In genomic region chr3:179558742-179559364, GRCh38 we compare ENCODE assay signal across 8 cellular contexts. TPM values are rescaled to one million over a fixed set of nuclear protein-coding genes. Genes with fewer than 3 reads are reported as not detected.
DNase-seq lines count a peak whose midpoint lies in the region; ATAC-seq and TF ChIP-seq lines count a peak whose summit lies in the region.

No MANE protein-coding gene starts in this region.

- no peaks in the 10 kb centered on the region for H3K9me2 ChIP-seq in Karpas-422 (replicated peaks; ENCODE audit: insufficient read depth, low read length)

- WGBS in sigmoid colon, 2 donors, result 3 to 6% methylated on average over 3 of the region's 3 CpGs

- H3K4me1 ChIP-seq in Karpas-422 (ENCODE audit: low read length), result peaks cover 11% of the 10 kb centered on the region
- H3K4me1 ChIP-seq in right atrium auricular region, result peaks cover 0 to 8% of the 10 kb centered on the region in 2 donors
- peaks cover 0 to 10% (median 5%) of the 10 kb centered on the region in 4 donors for H3K4me1 ChIP-seq in sigmoid colon

- no peak for TF ChIP-seq POLR2A in sigmoid colon (IDR thresholded peaks at IDR 0.05)

- TF ChIP-seq CTCF in right atrium auricular region (IDR thresholded peaks at IDR 0.05) (peak; percentile 75 to 92), sigmoid colon (IDR thresholded peaks at IDR 0.05) (peak; percentile 57 to 78 (median 62))

- no peaks in the 10 kb centered on the region; the same call in 1 of the 2 replicates for H4K20me1 ChIP-seq in Karpas-422 (ENCODE audit: insufficient read depth, low read depth, low read length)

- no peak overlapping the region for H3K4me3 ChIP-seq in Karpas-422 (ENCODE audit: low read length)
- no peak overlapping the region for H3K4me3 ChIP-seq in right atrium auricular region
- no peak overlapping the region for H3K4me3 ChIP-seq in sigmoid colon

- H3K4me2 ChIP-seq in Karpas-422 (ENCODE audit: low read depth, low read length, poor library complexity, severe bottlenecking), result no peak overlapping the region

- H3K36me3 ChIP-seq in Karpas-422 (ENCODE audit: insufficient read depth, low read length), result no peaks in the 10 kb centered on the region
- H3K36me3 ChIP-seq in right atrium auricular region, result no peaks in the 10 kb centered on the region
- H3K36me3 ChIP-seq in sigmoid colon, result no peaks in the 10 kb centered on the region

- H3K27me3 ChIP-seq in Karpas-422 (ENCODE audit: low read length), result no peaks in the 10 kb centered on the region
- no peaks in the 10 kb centered on the region for H3K27me3 ChIP-seq in right atrium auricular region
- H3K27me3 ChIP-seq in sigmoid colon, result no peaks in the 10 kb centered on the region

- peak; percentile 68 for DNase-seq in Daoy (ENCODE audit: low read depth)
- DNase-seq in Karpas-422, result peak; percentile 85
- DNase-seq in RKO (ENCODE audit: low spot score), result peak; percentile 80
- DNase-seq in amniotic epithelial cell (ENCODE audit: low read depth), result peak; percentile 85
- DNase-seq in right atrium auricular region (ENCODE audit: low spot score), result peak; percentile 80
- DNase-seq in sigmoid colon, result peak; percentile 80
- no peak for DNase-seq in NCI-H1048 (lab: John Stamatoyannopoulos, UW)

- no peak for ATAC-seq in HG03097 (IDR thresholded peaks at IDR 0.05; ENCODE audit: low FRiP score, unreplicated experiment)

- TF ChIP-seq EP300 in sigmoid colon (IDR thresholded peaks at IDR 0.05), result no peak

- H2AFZ ChIP-seq in Karpas-422 (ENCODE audit: low read length), result no peak overlapping the region

- no peak overlapping the region for H3K9ac ChIP-seq in Karpas-422 (ENCODE audit: low read length)

- peaks cover 4% of the 10 kb centered on the region for H3K79me2 ChIP-seq in Karpas-422 (ENCODE audit: low read length)

- intact Hi-C loops in sigmoid colon (cut with DNase I), result loop anchor here (2.0 kb wide), 1 partner anchor 138 kb away; no protein-coding TSS in a partner anchor

- H3K9me3 ChIP-seq in Karpas-422 (ENCODE audit: low read length), result no peaks in the 10 kb centered on the region
- no peaks in the 10 kb centered on the region for H3K9me3 ChIP-seq in right atrium auricular region
- no peaks in the 10 kb centered on the region for H3K9me3 ChIP-seq in sigmoid colon

- H3K27ac ChIP-seq in Karpas-422 (ENCODE audit: low read length) (no peak overlapping the region), right atrium auricular region (no peak overlapping the region), sigmoid colon (no peak overlapping the region)

RNA-seq across cellular contexts. Expression of gene ACTL6A, which starts 3.9 kb away (rescaled TPM):
- 288 and 441 TPM in 2 replicates for total RNA-seq in Daoy (2014; rRNA removed; shearing (Covaris generic))
- 50.9 and 68.6 TPM in 2 replicates for total RNA-seq in Karpas-422 (2014; rRNA removed; shearing (Covaris generic); ENCODE audit: low replicate concordance)
- total RNA-seq in right atrium auricular region, result 10 to 100 TPM; 15.9 to 32.9 TPM
- 10 to 100 TPM; 28.8 to 65.7 (median 50.3) TPM for total RNA-seq in sigmoid colon
- 10 to 100 TPM; 31.8 to 38.6 (median 35.4) TPM for polyA plus RNA-seq in sigmoid colon

RNA-seq across cellular contexts. Expression of gene MRPL47, which starts 45.6 kb away (rescaled TPM):
- total RNA-seq in Daoy (2014; rRNA removed; shearing (Covaris generic)), result 123 and 134 TPM in 2 replicates
- total RNA-seq in Karpas-422 (2014; rRNA removed; shearing (Covaris generic); ENCODE audit: low replicate concordance), result 37.3 and 56.1 TPM in 2 replicates
- total RNA-seq in right atrium auricular region, result 10 to 100 TPM; 30.8 to 40.9 TPM
- total RNA-seq in sigmoid colon, result 10 to 100 TPM; 26.0 to 58.5 (median 29.0) TPM
- polyA plus RNA-seq in sigmoid colon, result 10 to 100 TPM; 45.6 to 57.8 (median 55.7) TPM

RNA-seq across cellular contexts. Expression of gene NDUFB5, which starts 45.7 kb away (rescaled TPM):
- 243 and 278 TPM in 2 replicates for total RNA-seq in Daoy (2014; rRNA removed; shearing (Covaris generic))
- 132 and 137 TPM in 2 replicates for total RNA-seq in Karpas-422 (2014; rRNA removed; shearing (Covaris generic); ENCODE audit: low replicate concordance)
- total RNA-seq in right atrium auricular region, result 100 to 1,000 TPM; 142 to 304 TPM
- total RNA-seq in sigmoid colon, result 100 to 1,000 TPM; 107 to 216 (median 193) TPM
- polyA plus RNA-seq in sigmoid colon, result 100 to 1,000 TPM; 106 to 184 (median 147) TPM
